ENCODE assay signal across 16 cellular contexts in the genomic region with DNA sequence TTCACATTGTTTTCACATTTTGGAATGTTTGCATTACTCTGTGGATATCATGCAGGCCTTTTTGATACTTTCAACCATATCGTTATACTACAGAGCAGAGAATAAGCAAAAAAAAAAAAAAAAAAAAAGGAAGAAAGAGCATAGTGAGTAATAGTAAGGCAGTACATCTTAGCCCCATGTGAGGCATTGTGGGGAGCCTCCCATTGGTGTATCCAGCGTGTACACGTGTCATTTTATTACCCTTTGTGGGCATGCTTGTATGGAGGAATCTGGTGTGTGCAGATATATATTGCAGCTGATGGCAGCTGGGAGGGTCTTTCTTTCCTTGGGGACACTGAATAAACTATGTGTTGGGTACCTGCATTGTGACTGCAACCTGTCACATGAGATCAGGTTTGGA.
"Had no signal": no experiment of that assay in that cellular context is flagged by ENCODE, and none has a peak within 500 bp of the region (broad histone marks: within the 10 kb centered on the region; RNA-seq: fewer than 3 reads in every experiment).

No MANE protein-coding gene starts in this region.

- H3K4me3 ChIP-seq: heart right ventricle, prostate gland, right lobe of liver, transverse colon had no signal

- H3K27me3 ChIP-seq: heart right ventricle, right lobe of liver, transverse colon had no signal

- H3K4me3 Mint-ChIP-seq: T-helper 1 cell treated with Interleukin-12 subunit alpha and Interleukin-12 subunit beta and Interleukin-4 antibody, amounts not matched to agents 30 μg/mL and 1 μg/mL, for 36 hours had no signal

- H3K9me3 ChIP-seq: prostate gland, right lobe of liver had no signal

- DNase-seq: activated CD4-positive, alpha-beta T cell treated with anti-CD3 and anti-CD28 coated beads, Interleukin-2, amount 50 U/mL, for 4 hours; activated effector memory CD4-positive, alpha-beta T cell treated with anti-CD3 and anti-CD28 coated beads, Interleukin-2, amount 50 U/mL, for 16 hours; activated T-cell treated with anti-CD3 and anti-CD28 coated beads, Interleukin-2, amount 50 U/mL, for 1 hour; anterior cingulate cortex; cerebellar nuclear complex; dermis blood vessel endothelial cell; heart right ventricle; left ventricle myocardium superior; right lobe of liver; stimulated activated naive CD4-positive, alpha-beta T cell; substantia nigra; transverse colon had no signal

- H3K27ac ChIP-seq: heart right ventricle, prostate gland, right lobe of liver had no signal

- H3K4me1 ChIP-seq: prostate gland, right lobe of liver had no signal

- ATAC-seq: activated naive CD4-positive, alpha-beta T cell treated with anti-CD3 and anti-CD28 coated beads, Interleukin-2, amount 50 U/mL, for 72 hours; esophagus mucosa; heart right ventricle; left ventricle myocardium superior; right lobe of liver had no signal

- H3K36me3 ChIP-seq: prostate gland, right lobe of liver had no signal

- H3K27ac Mint-ChIP-seq: activated naive CD4-positive, alpha-beta T cell treated with anti-CD3 and anti-CD28 coated beads, Interleukin-2, amount 50 U/mL, for 72 hours; T-helper 1 cell treated with Interleukin-12 subunit alpha and Interleukin-12 subunit beta and Interleukin-4 antibody, amounts not matched to agents 30 μg/mL and 1 μg/mL, for 36 hours had no signal
